In genomic region chr2:139864821-139865302, GRCh38 we compare ENCODE assay signal across 1 cellular context.
TF ChIP-seq lines count a peak whose summit lies in the region.

No MANE protein-coding gene starts in this region.

TF ChIP-seq in K562, 482 proteins besides CTCF, POLR2A, EP300 and RAD21 (continued from another document and continues in another):
- no peak for TF ChIP-seq FOXO4 (CRISPR knock-in tag; IDR thresholded peaks at IDR 0.05)
- TF ChIP-seq RBFOX2 (IDR thresholded peaks at IDR 0.05; ENCODE audit: low read depth, low read length): no peak
- no peak for TF ChIP-seq RBBP5 (IDR thresholded peaks at IDR 0.05; ENCODE audit: borderline replicate concordance, insufficient read depth, low read length, poor library complexity, severe bottlenecking)
- TF ChIP-seq TARDBP (IDR thresholded peaks at IDR 0.05): no peak
- TF ChIP-seq BRD9 (IDR thresholded peaks at IDR 0.05; ENCODE audit: low read depth, partially characterized antibody): no peak
- peak; percentile 82 to 89 for TF ChIP-seq TEAD1 (CRISPR knock-in tag; IDR thresholded peaks at IDR 0.05)
- TF ChIP-seq LCOR (CRISPR knock-in tag; IDR thresholded peaks at IDR 0.05): peak; percentile 73; the same call in 1 of the 2 replicates
- TF ChIP-seq TAF1 (IDR thresholded peaks at IDR 0.05; ENCODE audit: control insufficient read depth, extremely low read depth, insufficient read depth, low read length, severe bottlenecking): no peak
- no peak for TF ChIP-seq ATF1 (CRISPR knock-in tag; IDR thresholded peaks at IDR 0.05)
- 0 out of 2 replicates have a peak, but pooled peaks have one; percentile 19 for TF ChIP-seq ATF1 (tag; IDR thresholded peaks at IDR 0.05)
- no peak for TF ChIP-seq ZBTB1 (CRISPR knock-in tag; IDR thresholded peaks at IDR 0.05; ENCODE audit: borderline replicate concordance, low read depth)
- TF ChIP-seq GATAD2A (IDR thresholded peaks at IDR 0.05): no peak
- peak; percentile 70; the same call in 1 of the 2 replicates for TF ChIP-seq FOXM1 (IDR thresholded peaks at IDR 0.05; ENCODE audit: low read depth)
- TF ChIP-seq FOXM1 (CRISPR knock-in tag; IDR thresholded peaks at IDR 0.05; ENCODE audit: low read depth): no peak
- no peak for TF ChIP-seq DACH1 (IDR thresholded peaks at IDR 0.05; ENCODE audit: partially characterized antibody)
- TF ChIP-seq RHOXF2B (CRISPR knock-in tag; conservative IDR thresholded peaks at IDR 0.05): no peak
- TF ChIP-seq GTF2A2 (tag; IDR thresholded peaks at IDR 0.05): no peak
- TF ChIP-seq SPI1 (IDR thresholded peaks at IDR 0.05; ENCODE audit: borderline replicate concordance, low read depth, low read length): no peak
- no peak for TF ChIP-seq MYC (IDR thresholded peaks at IDR 0.05; ENCODE audit: low read depth, low read length)
- no peak for TF ChIP-seq MYC (CRISPR knock-in tag; IDR thresholded peaks at IDR 0.05; ENCODE audit: borderline replicate concordance, low read depth)
- TF ChIP-seq ARID3A (IDR thresholded peaks at IDR 0.05; ENCODE audit: borderline replicate concordance, low read depth, low read length): no peak
- TF ChIP-seq HLTF (IDR thresholded peaks at IDR 0.05): no peak
- no peak for TF ChIP-seq RFX1 (IDR thresholded peaks at IDR 0.05)
- peak; percentile 18; the same call in 1 of the 2 replicates for TF ChIP-seq CREB5 (CRISPR knock-in tag; IDR thresholded peaks at IDR 0.05)
- 0 out of 2 replicates have a peak, but pooled peaks have one; percentile 32 for TF ChIP-seq HINFP (tag; conservative IDR thresholded peaks at IDR 0.05; ENCODE audit: low read depth)
- no peak for TF ChIP-seq ELF4 (CRISPR knock-in tag; IDR thresholded peaks at IDR 0.05)
- peak; percentile 53; the same call in 1 of the 2 replicates for TF ChIP-seq SMARCE1 (IDR thresholded peaks at IDR 0.05)
- no peak for TF ChIP-seq ILF3 (IDR thresholded peaks at IDR 0.05; ENCODE audit: borderline replicate concordance)
- TF ChIP-seq ZBTB49 (CRISPR knock-in tag; IDR thresholded peaks at IDR 0.05; ENCODE audit: borderline replicate concordance): no peak
- TF ChIP-seq HMG20B (CRISPR knock-in tag; IDR thresholded peaks at IDR 0.05): no peak
- peak; percentile 65; the same call in 1 of the 2 replicates for TF ChIP-seq STAT5A (IDR thresholded peaks at IDR 0.05; ENCODE audit: borderline replicate concordance, low read length)
- no peak for TF ChIP-seq SIN3B (IDR thresholded peaks at IDR 0.05; ENCODE audit: low read depth)
- no peak for TF ChIP-seq ZC3H8 (IDR thresholded peaks at IDR 0.05)
- TF ChIP-seq ZNF668 (CRISPR knock-in tag; IDR thresholded peaks at IDR 0.05): no peak
- no peak for TF ChIP-seq SAP30 (IDR thresholded peaks at IDR 0.05; ENCODE audit: borderline replicate concordance, insufficient read depth, low read depth, low read length, poor library complexity, severe bottlenecking)
- 0 out of 2 replicates have a peak, but pooled peaks have one; percentile 25 for TF ChIP-seq MTA3 (IDR thresholded peaks at IDR 0.05; ENCODE audit: borderline replicate concordance)
- peak; percentile 60; the same call in 1 of the 2 replicates for TF ChIP-seq MECOM (CRISPR knock-in tag; IDR thresholded peaks at IDR 0.05)
- TF ChIP-seq ZNF449 (CRISPR knock-in tag; IDR thresholded peaks at IDR 0.05): peak; percentile 77; the same call in 1 of the 2 replicates
- TF ChIP-seq ZNF57 (CRISPR knock-in tag; IDR thresholded peaks at IDR 0.05): no peak
- no peak for TF ChIP-seq NELFE (IDR thresholded peaks at IDR 0.05; ENCODE audit: insufficient read depth, insufficient read length)
- no peak for TF ChIP-seq POLR2B (IDR thresholded peaks at IDR 0.05; ENCODE audit: low read depth, partially characterized antibody)
- no peak for TF ChIP-seq THRB (CRISPR knock-in tag; conservative IDR thresholded peaks at IDR 0.05)
- no peak for TF ChIP-seq ZNF24 (IDR thresholded peaks at IDR 0.05)
- no peak for TF ChIP-seq ETV5 (CRISPR knock-in tag; IDR thresholded peaks at IDR 0.05; ENCODE audit: low read depth)
- TF ChIP-seq ATF3 (IDR thresholded peaks at IDR 0.05): no peak
- 0 out of 2 replicates have a peak, but pooled peaks have one; percentile 29 for TF ChIP-seq ATF3 (CRISPR knock-in tag; conservative IDR thresholded peaks at IDR 0.05)
- TF ChIP-seq ZNF707 (CRISPR knock-in tag; conservative IDR thresholded peaks at IDR 0.05): 0 out of 2 replicates have a peak, but pooled peaks have one; percentile 55
- peak; percentile 8; the same call in 1 of the 2 replicates for TF ChIP-seq JUND (IDR thresholded peaks at IDR 0.05; ENCODE audit: borderline replicate concordance, low read depth, low read length)
- peak; percentile 46; the same call in 1 of the 3 replicates for TF ChIP-seq JUND (tag; IDR thresholded peaks at IDR 0.05; ENCODE audit: borderline replicate concordance, low read depth, low read length)
- no peak for TF ChIP-seq YBX1 (IDR thresholded peaks at IDR 0.05)
- TF ChIP-seq UBTF (IDR thresholded peaks at IDR 0.05; ENCODE audit: borderline replicate concordance in 1 of 2, low read depth in 2 of 2, low read length in 2 of 2): no peak
- TF ChIP-seq ZFP30 (CRISPR knock-in tag; IDR thresholded peaks at IDR 0.05; ENCODE audit: borderline replicate concordance): no peak
- TF ChIP-seq HNRNPUL1 (IDR thresholded peaks at IDR 0.05; ENCODE audit: low read length): no peak
- TF ChIP-seq HNRNPLL (IDR thresholded peaks at IDR 0.05; ENCODE audit: low read depth, low read length, poor library complexity, severe bottlenecking): peak; percentile 92
- no peak for TF ChIP-seq MCM3 (IDR thresholded peaks at IDR 0.05)
